Comparison of ENCODE assay signal across 1 cellular context in genomic region chr14:36665887-36666415, GRCh38.
TF ChIP-seq lines count a peak whose summit lies in the region.

No MANE protein-coding gene starts in this region.

TF ChIP-seq in H1, 55 proteins besides CTCF, POLR2A, EP300 and RAD21:
- TF ChIP-seq CHD1 (IDR thresholded peaks at IDR 0.05; ENCODE audit: low read depth, low read length) (no peak), POLR2AphosphoS5 (IDR thresholded peaks at IDR 0.05; ENCODE audit: low read depth, low read length) (no peak), SP2 (IDR thresholded peaks at IDR 0.05; ENCODE audit: low read length) (no peak), MAX (IDR thresholded peaks at IDR 0.05) (no peak), CHD2 (IDR thresholded peaks at IDR 0.05; ENCODE audit: low read length) (no peak), SAP30 (IDR thresholded peaks at IDR 0.05; ENCODE audit: insufficient read depth, insufficient replicate concordance, low read length) (no peak), EZH2 (IDR thresholded peaks at IDR 0.05; ENCODE audit: low read depth, low read length, severe bottlenecking) (no peak), CREB1 (IDR thresholded peaks at IDR 0.05) (no peak), CEBPB (IDR thresholded peaks at IDR 0.05; ENCODE audit: low read depth, low read length) (no peak), CTBP2 (IDR thresholded peaks at IDR 0.05; ENCODE audit: borderline replicate concordance, insufficient read depth, insufficient read length, low read length) (no peak), RNF2 (IDR thresholded peaks at IDR 0.05; ENCODE audit: borderline replicate concordance, low read depth, low read length, missing control alignments, poor library complexity, severe bottlenecking) (no peak)
